17 cellular contexts compared by ENCODE assay signal in genomic region chr22:37464181-37464580, GRCh38. TPM values are rescaled to one million over a fixed set of nuclear protein-coding genes. Genes with fewer than 3 reads are reported as not detected.
DNase-seq lines count a peak whose midpoint lies in the region; ATAC-seq, FAIRE-seq and TF ChIP-seq lines count a peak whose summit lies in the region.
"Had no signal": no experiment of that assay in that cellular context is flagged by ENCODE, and none has a peak within 500 bp of the region (broad histone marks: within the 10 kb centered on the region; RNA-seq: fewer than 3 reads in every experiment).

No MANE protein-coding gene starts in this region.

- no peak for ATAC-seq in CD4-positive, alpha-beta T cell (ENCODE audit: poor library complexity)
- no peak for ATAC-seq in activated CD8-positive, alpha-beta T cell treated with anti-CD3 and anti-CD28 coated beads for 36 hours
- ATAC-seq in GM21723 (IDR thresholded peaks at IDR 0.05; ENCODE audit: unreplicated experiment), result no peak
- no peak for ATAC-seq in stimulated activated effector memory CD8-positive, alpha-beta T cell treated with anti-CD3 and anti-CD28 coated beads, Interleukin-12 subunit alpha, Interleukin-12 subunit beta, amount 100 ng/mL, for 72 hours
- ATAC-seq: GM23338; naive thymus-derived CD4-positive, alpha-beta T cell had no signal

- H3K4me1 Mint-ChIP-seq in CD4-positive, alpha-beta T cell (ENCODE audit: low read depth), result peaks cover 4% of the 10 kb centered on the region
- peaks cover 9% of the 10 kb centered on the region for H3K4me1 Mint-ChIP-seq in activated CD8-positive, alpha-beta T cell treated with anti-CD3 and anti-CD28 coated beads for 36 hours (ENCODE audit: low read depth)
- peaks cover 14% of the 10 kb centered on the region for H3K4me1 Mint-ChIP-seq in stimulated activated effector memory CD8-positive, alpha-beta T cell treated with anti-CD3 and anti-CD28 coated beads, Interleukin-12 subunit alpha, Interleukin-12 subunit beta, amount 100 ng/mL, for 72 hours

- no peaks in the 10 kb centered on the region for H3K27me3 ChIP-seq in CD4-positive, alpha-beta T cell (ENCODE audit: control insufficient read depth, insufficient read depth, low read length)
- H3K27me3 ChIP-seq: Peyer's patch had no signal

- no peaks in the 10 kb centered on the region for H3K27me3 Mint-ChIP-seq in CD4-positive, alpha-beta T cell
- no peaks in the 10 kb centered on the region for H3K27me3 Mint-ChIP-seq in activated CD8-positive, alpha-beta T cell treated with anti-CD3 and anti-CD28 coated beads for 36 hours
- H3K27me3 Mint-ChIP-seq: naive thymus-derived CD4-positive, alpha-beta T cell had no signal

- TF ChIP-seq POLR2A in GM12892 (IDR thresholded peaks at IDR 0.05; ENCODE audit: low read depth, low read length), result no peak

- no peak for DNase-seq in CD4-positive, alpha-beta T cell
- DNase-seq in GM12892 (ENCODE audit: insufficient read length) (peak; percentile 60), Kasumi-1 (lab: John Stamatoyannopoulos, UW) (peak; percentile 60 to 76), HK-2 (ENCODE audit: unreplicated experiment) (no peak), middle frontal gyrus (ENCODE audit: extremely low spot score, low spot score) (no peak)
- DNase-seq in activated CD8-positive, alpha-beta T cell treated with anti-CD3 and anti-CD28 coated beads for 36 hours, result no peak
- DNase-seq in stimulated activated effector memory CD8-positive, alpha-beta T cell treated with anti-CD3 and anti-CD28 coated beads, Interleukin-12 subunit alpha, Interleukin-12 subunit beta, amount 100 ng/mL, for 72 hours (ENCODE audit: low spot score in 2 of 2), result no peak
- DNase-seq: naive thymus-derived CD4-positive, alpha-beta T cell; NCI-H187 treated with DMSO at 0.1 percent for 48 hours; NCI-H510A treated with DMSO at 0.1 percent for 48 hours; Peyer's patch; tibial artery had no signal

- no peaks in the 10 kb centered on the region for H3K9me3 Mint-ChIP-seq in CD4-positive, alpha-beta T cell
- H3K9me3 Mint-ChIP-seq in activated CD8-positive, alpha-beta T cell treated with anti-CD3 and anti-CD28 coated beads for 36 hours, result no peaks in the 10 kb centered on the region
- H3K9me3 Mint-ChIP-seq in stimulated activated effector memory CD8-positive, alpha-beta T cell treated with anti-CD3 and anti-CD28 coated beads, Interleukin-12 subunit alpha, Interleukin-12 subunit beta, amount 100 ng/mL, for 72 hours, result no peaks in the 10 kb centered on the region
- H3K9me3 Mint-ChIP-seq: activated T-helper 2 cell treated with anti-CD3 and anti-CD28 coated beads, Interferon-gamma antibody, Interleukin-2, Interleukin-4, amounts not matched to agents 10 μg/mL and 5 μg/mL and 100 μg/mL, durations not matched to agents 14 hours and 24 hours and 36 hours; GM23338; naive thymus-derived CD4-positive, alpha-beta T cell had no signal

- peak overlapping the region; percentile 42 for H3K27ac Mint-ChIP-seq in CD4-positive, alpha-beta T cell
- peak overlapping the region; percentile 14 for H3K27ac Mint-ChIP-seq in activated CD8-positive, alpha-beta T cell treated with anti-CD3 and anti-CD28 coated beads for 36 hours
- H3K27ac Mint-ChIP-seq in stimulated activated effector memory CD8-positive, alpha-beta T cell treated with anti-CD3 and anti-CD28 coated beads, Interleukin-12 subunit alpha, Interleukin-12 subunit beta, amount 100 ng/mL, for 72 hours, result no peak overlapping the region
- H3K27ac Mint-ChIP-seq: activated T-helper 2 cell treated with anti-CD3 and anti-CD28 coated beads, Interferon-gamma antibody, Interleukin-2, Interleukin-4, amounts not matched to agents 10 μg/mL and 5 μg/mL and 100 μg/mL, durations not matched to agents 14 hours and 24 hours and 36 hours; GM23338 had no signal

- CTCF ChIA-PET in CD4-positive, alpha-beta T cell (lab: Charles Lee), result interaction anchor here (0.6 kb wide), 1 partner anchor 34 kb away, joined by 3 read pairs; no protein-coding TSS in a partner anchor
- CTCF ChIA-PET in activated CD8-positive, alpha-beta T cell treated with anti-CD3 and anti-CD28 coated beads for 36 hours (lab: Charles Lee), result interaction anchor here (0.6 kb wide), 1 partner anchor 35 kb away, joined by 3 read pairs; no protein-coding TSS in a partner anchor

- peak; percentile 92 for FAIRE-seq in GM12892 (lab: Jason Lieb, UNC)
- FAIRE-seq: colon had no signal

- POLR2A ChIA-PET in CD4-positive, alpha-beta T cell (lab: Charles Lee), result no interaction called here
- POLR2A ChIA-PET in activated CD8-positive, alpha-beta T cell treated with anti-CD3 and anti-CD28 coated beads for 36 hours (lab: Charles Lee), result no interaction called here

- intact Hi-C loops in CD4-positive, alpha-beta T cell (cut with DNase I, micrococcal nuclease), result no loop called here
- intact Hi-C loops in activated CD8-positive, alpha-beta T cell treated with anti-CD3 and anti-CD28 coated beads for 36 hours (cut with micrococcal nuclease), result no loop called here

- TF ChIP-seq CTCF in CD4-positive, alpha-beta T cell (IDR thresholded peaks at IDR 0.05), result no peak
- TF ChIP-seq CTCF in activated CD8-positive, alpha-beta T cell treated with anti-CD3 and anti-CD28 coated beads for 36 hours (IDR thresholded peaks at IDR 0.05), result no peak

- no peak overlapping the region for H3K4me3 Mint-ChIP-seq in CD4-positive, alpha-beta T cell
- no peak overlapping the region for H3K4me3 Mint-ChIP-seq in activated CD8-positive, alpha-beta T cell treated with anti-CD3 and anti-CD28 coated beads for 36 hours
- no peak overlapping the region for H3K4me3 Mint-ChIP-seq in stimulated activated effector memory CD8-positive, alpha-beta T cell treated with anti-CD3 and anti-CD28 coated beads, Interleukin-12 subunit alpha, Interleukin-12 subunit beta, amount 100 ng/mL, for 72 hours
- H3K4me3 Mint-ChIP-seq: GM23338; naive thymus-derived CD4-positive, alpha-beta T cell had no signal

- H3K9me3 ChIP-seq in CD4-positive, alpha-beta T cell (ENCODE audit: control insufficient read depth, low read length), result no peaks in the 10 kb centered on the region
- H3K9me3 ChIP-seq: Peyer's patch, tibial artery had no signal

- H3K36me3 Mint-ChIP-seq in CD4-positive, alpha-beta T cell (ENCODE audit: low read depth), result peaks cover 45% of the 10 kb centered on the region
- H3K36me3 Mint-ChIP-seq in activated CD8-positive, alpha-beta T cell treated with anti-CD3 and anti-CD28 coated beads for 36 hours (ENCODE audit: low read depth), result peaks cover 14% of the 10 kb centered on the region
- H3K36me3 Mint-ChIP-seq in stimulated activated effector memory CD8-positive, alpha-beta T cell treated with anti-CD3 and anti-CD28 coated beads, Interleukin-12 subunit alpha, Interleukin-12 subunit beta, amount 100 ng/mL, for 72 hours, result peaks cover 55% of the 10 kb centered on the region

- no peak overlapping the region for H3K27ac ChIP-seq in CD4-positive, alpha-beta T cell (ENCODE audit: low read depth, low read length)
- H3K27ac ChIP-seq: Peyer's patch, tibial artery had no signal

RNA-seq across cellular contexts. Expression of gene MFNG, which starts 22.0 kb away (rescaled TPM):
- total RNA-seq in CD4-positive, alpha-beta T cell, result 10 to 100 TPM; 85.1 to 89.9 TPM
- 30.7 TPM for polyA plus RNA-seq in GM12892 (2012; ENCODE audit: missing spikeins)
- total RNA-seq in activated CD8-positive, alpha-beta T cell treated with anti-CD3 and anti-CD28 coated beads for 36 hours, result 100 to 1,000 TPM; 155 to 160 TPM
- total RNA-seq: smooth muscle cell had no signal

RNA-seq across cellular contexts. Expression of gene ELFN2, which starts 36.9 kb away (rescaled TPM):
- under 1 TPM; 0.05 to 0.20 TPM for total RNA-seq in CD4-positive, alpha-beta T cell
- polyA plus RNA-seq in GM12892 (2012; ENCODE audit: missing spikeins), result not detected
- total RNA-seq in activated CD8-positive, alpha-beta T cell treated with anti-CD3 and anti-CD28 coated beads for 36 hours, result under 1 TPM; 0.51 to 0.52 TPM
- polyA plus RNA-seq: naive thymus-derived CD4-positive, alpha-beta T cell had no signal

RNA-seq across cellular contexts. Expression of gene CARD10, which starts 55.0 kb away (rescaled TPM):
- under 1 TPM; 0.20 to 0.63 TPM for total RNA-seq in CD4-positive, alpha-beta T cell
- not detected for polyA plus RNA-seq in GM12892 (2012; ENCODE audit: missing spikeins)
- total RNA-seq in activated CD8-positive, alpha-beta T cell treated with anti-CD3 and anti-CD28 coated beads for 36 hours, result under 1 TPM; 0.09 to 0.18 TPM
- total RNA-seq: activated T-helper 2 cell treated with anti-CD3 and anti-CD28 coated beads, Interferon-gamma antibody, Interleukin-2, Interleukin-4, amounts not matched to agents 10 μg/mL and 5 μg/mL and 100 μg/mL, durations not matched to agents 14 hours and 24 hours and 36 hours had no signal

Comparison
In these comparisons a context has a peak if more than half of its experiments do, and no peak if none do; other contexts are left out.
1. DNase-seq: peak in GM12892 (single experiment) and Kasumi-1 (2 of 2); none in CD4-positive, alpha-beta T cell (0 of 10), activated CD8-positive, alpha-beta T cell treated with anti-CD3 and anti-CD28 coated beads for 36 hours (single experiment), HK-2 (single experiment), middle frontal gyrus (single experiment) and stimulated activated effector memory CD8-positive, alpha-beta T cell treated with anti-CD3 and anti-CD28 coated beads, Interleukin-12 subunit alpha, Interleukin-12 subunit beta, amount 100 ng/mL, for 72 hours (0 of 2).